In the genomic region with DNA sequence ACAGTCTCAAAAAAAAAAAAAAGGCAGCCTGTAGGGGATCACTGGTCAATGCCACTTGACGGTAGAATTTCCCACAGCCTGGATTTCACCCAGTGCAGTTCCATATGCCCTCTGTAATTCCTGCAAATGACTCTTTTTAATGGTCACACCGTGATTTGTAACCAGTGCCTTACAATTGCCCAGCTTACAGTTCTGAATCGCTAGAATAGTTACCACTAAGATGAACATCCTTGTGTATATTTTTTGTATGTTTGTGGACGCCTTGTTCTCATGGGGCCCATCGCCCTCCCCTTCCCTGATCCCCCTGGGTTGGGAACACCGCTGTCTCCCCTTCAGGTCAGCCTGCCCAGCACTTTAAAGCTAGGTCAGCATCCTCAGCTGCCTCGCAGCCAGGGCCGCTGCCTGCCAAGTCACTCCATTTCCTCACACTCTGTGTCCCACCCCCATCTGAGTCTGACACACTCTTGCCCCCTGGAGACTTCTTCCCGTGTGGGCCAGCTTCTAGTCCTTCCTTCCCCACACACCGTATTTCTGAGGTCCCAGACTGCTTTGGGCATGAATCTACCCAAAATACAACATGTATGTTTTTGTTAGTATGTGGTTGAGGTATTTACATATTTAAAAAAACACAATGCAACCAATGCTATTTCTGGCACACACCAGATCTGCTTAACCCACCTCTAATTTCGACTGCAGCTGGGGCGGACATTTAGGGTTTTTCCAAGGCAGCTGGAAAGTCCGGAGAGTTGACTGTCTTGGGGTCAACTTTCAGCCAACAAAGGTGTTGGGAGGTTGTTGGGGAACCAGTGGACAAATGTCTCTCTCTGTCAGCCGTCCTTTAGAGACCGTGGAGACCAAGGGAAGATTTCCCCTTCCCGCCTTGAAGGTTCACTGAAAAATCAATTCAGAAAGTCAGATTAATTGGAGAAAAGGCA, we compare ENCODE assay signal across 12 cellular contexts.
DNase-seq lines count a peak whose midpoint lies in the region; ATAC-seq and TF ChIP-seq lines count a peak whose summit lies in the region.
"Had no signal": no experiment of that assay in that cellular context is flagged by ENCODE, and none has a peak within 500 bp of the region (broad histone marks: within the 10 kb centered on the region; RNA-seq: fewer than 3 reads in every experiment).

No MANE protein-coding gene starts in this region.

- H3T11ph ChIP-seq in H9 (ENCODE audit: low read length), result no peak overlapping the region

- no peaks in the 10 kb centered on the region for H3K36me3 Mint-ChIP-seq in H9 (ENCODE audit: insufficient read depth in 1 of 3, low read depth in 3 of 3)

- no peak overlapping the region for H2BK15ac ChIP-seq in H9 (ENCODE audit: low read depth, low read length)

- no peaks in the 10 kb centered on the region for H3K23me2 ChIP-seq in H9 (ENCODE audit: insufficient read length, low read depth, low read length, poor library complexity, severe bottlenecking)

- H2AFZ ChIP-seq in H9 (ENCODE audit: low read length), result no peak overlapping the region

- H3K4me1 ChIP-seq in mucosa of descending colon (ENCODE audit: low read depth), result no peaks in the 10 kb centered on the region
- peaks cover 3% of the 10 kb centered on the region; the same call in 1 of the 2 replicates for H3K4me1 ChIP-seq in H9 (ENCODE audit: insufficient read depth, low read length)

- no peak overlapping the region for H2BK120ac ChIP-seq in H9 (ENCODE audit: low read depth, low read length, poor library complexity, severe bottlenecking)

- no peak for DNase-seq in mucosa of descending colon
- DNase-seq in H9, result no peak
- no peak for DNase-seq in superior temporal gyrus (ENCODE audit: extremely low spot score)
- DNase-seq in activated naive CD4-positive, alpha-beta T cell treated with Interleukin-2 at 50 U/mL for 16 hours, result no peak
- DNase-seq in iPS-NIHi7 (ENCODE audit: extremely low spot score), result no peak
- DNase-seq: activated T-cell treated with anti-CD3 and anti-CD28 coated beads, Interleukin-2, amount 50 U/mL, for 1 hour; left ventricle myocardium superior had no signal

- no peak overlapping the region for H3K23ac ChIP-seq in H9 (ENCODE audit: insufficient read length, low read depth, low read length)

- no peak overlapping the region for H3K4ac ChIP-seq in H9 (ENCODE audit: low read depth, low read length)

- no peak overlapping the region for H4K8ac ChIP-seq in H9 (replicated peaks; ENCODE audit: insufficient read length, low read depth, low read length)

- no peaks in the 10 kb centered on the region for H3K9me3 Mint-ChIP-seq in H9

- no peaks in the 10 kb centered on the region for H3K27me3 ChIP-seq in H9 (ENCODE audit: insufficient read depth, low read length)

- H3K9ac ChIP-seq in H9 (ENCODE audit: extremely low read depth, insufficient read length, low read length), result no peak overlapping the region

- no peak overlapping the region for H4K91ac ChIP-seq in H9 (ENCODE audit: insufficient read length, low read depth, low read length)

- H4K20me1 ChIP-seq in H9 (ENCODE audit: control insufficient read depth, insufficient read depth, insufficient read length), result no peaks in the 10 kb centered on the region

- no peak overlapping the region; a peak in 2 of 7 replicates for H3K27ac Mint-ChIP-seq in H9

- H3K9me3 ChIP-seq in mucosa of descending colon, result no peaks in the 10 kb centered on the region
- H3K9me3 ChIP-seq in H9 (ENCODE audit: control insufficient read depth, low read depth, low read length), result no peaks in the 10 kb centered on the region
- H3K9me3 ChIP-seq: thoracic aorta had no signal

- H2BK20ac ChIP-seq in H9 (ENCODE audit: low read depth, low read length, poor library complexity, severe bottlenecking), result no peak overlapping the region

- H3K56ac ChIP-seq in H9 (ENCODE audit: insufficient read length, low read depth, low read length), result no peak overlapping the region

- H3K4me3 ChIP-seq in mucosa of descending colon, result no peak overlapping the region
- H3K4me3 ChIP-seq: skin epidermis, thoracic aorta had no signal

- no peak overlapping the region for H2AK5ac ChIP-seq in H9 (ENCODE audit: insufficient read length, low read length)

- ATAC-seq in GM18508 (IDR thresholded peaks at IDR 0.05; ENCODE audit: insufficient read depth, unreplicated experiment), result peak; percentile 55
- ATAC-seq in GM21528 (IDR thresholded peaks at IDR 0.05; ENCODE audit: low FRiP score, unreplicated experiment), result peak; percentile 79
- peak; percentile 86 for ATAC-seq in HG03354 (IDR thresholded peaks at IDR 0.05; ENCODE audit: poor library complexity, severe bottlenecking, unreplicated experiment)
- peak; percentile 28 for ATAC-seq in mucosa of descending colon
- ATAC-seq: left ventricle myocardium superior had no signal

- no peak overlapping the region for H3K18ac ChIP-seq in H9 (ENCODE audit: insufficient read length, low read depth, low read length)

- H3K4me2 ChIP-seq in H9 (ENCODE audit: insufficient read depth, insufficient read length, low read length), result no peak overlapping the region

- no peak overlapping the region for H4K5ac ChIP-seq in H9 (ENCODE audit: insufficient read length, low read depth, low read length)

- peaks cover 2 to 5% of the 10 kb centered on the region in 2 experiments for H3K4me1 Mint-ChIP-seq in H9

- H3K79me1 ChIP-seq in H9 (ENCODE audit: insufficient read depth, low read depth, low read length, poor library complexity, severe bottlenecking), result no peaks in the 10 kb centered on the region

- H3K27me3 Mint-ChIP-seq in H9 (ENCODE audit: low read depth), result peaks cover 7% of the 10 kb centered on the region

- H3K14ac ChIP-seq in H9 (ENCODE audit: insufficient read depth, low read length), result no peak overlapping the region

- H3K79me2 ChIP-seq in H9 (ENCODE audit: insufficient read depth, low read length), result no peaks in the 10 kb centered on the region

- no peak overlapping the region for H3K4me3 Mint-ChIP-seq in H9

- TF ChIP-seq CTCF in mucosa of descending colon (IDR thresholded peaks at IDR 0.05) (no peak), H9 (conservative IDR thresholded peaks at IDR 0.05) (no peak)

- no peak overlapping the region for H2BK12ac ChIP-seq in H9 (ENCODE audit: insufficient read length, low read depth, low read length)

- H3K27ac ChIP-seq in H9 (ENCODE audit: insufficient read length, low read depth, low read length), result no peak overlapping the region
- H3K27ac ChIP-seq: thoracic aorta had no signal

- H2BK5ac ChIP-seq in H9 (ENCODE audit: insufficient read length, low read length), result no peak overlapping the region

- no peaks in the 10 kb centered on the region for H3K36me3 ChIP-seq in mucosa of descending colon (ENCODE audit: low read depth)
- H3K36me3 ChIP-seq: thoracic aorta had no signal

- intact Hi-C loops in mucosa of descending colon (cut with DNase I, micrococcal nuclease), result no loop called here

- no CpG with 5 or more reads among the region's 16 CpGs for WGBS in H9 (ENCODE audit: extremely low coverage, insufficient read length, low lambda C conversion rate)

Comparison
In these comparisons a context has a peak if more than half of its experiments do, and no peak if none do; other contexts are left out.
1. ATAC-seq: peak in every context shown above with its lines; median percentile 86 in HG03354; 79 in GM21528; 55 in GM18508; 28 in mucosa of descending colon.